In the genomic region with DNA sequence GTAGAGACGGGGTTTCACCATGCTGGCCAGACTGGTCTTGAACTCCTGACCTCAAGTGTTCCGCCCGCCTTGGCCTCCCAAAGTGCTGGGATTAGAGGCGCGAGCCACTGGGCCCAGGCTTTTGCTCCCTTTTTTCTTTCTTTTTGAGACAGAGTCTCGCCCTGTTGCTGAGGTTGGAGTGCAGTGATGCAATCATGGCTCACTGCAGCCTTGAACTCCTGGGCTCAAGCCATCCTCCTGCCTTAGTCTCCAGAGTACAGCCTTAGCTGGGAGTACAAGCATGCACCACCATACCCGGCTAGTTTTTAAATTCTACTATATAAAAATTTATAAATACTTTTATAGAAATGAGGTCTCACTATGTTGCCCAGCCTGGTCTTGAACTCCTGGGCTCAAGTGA, we compare ENCODE assay signal across 14 cellular contexts. TPM values are rescaled to one million over a fixed set of nuclear protein-coding genes. Genes with fewer than 3 reads are reported as not detected.
"Had no signal": no experiment of that assay in that cellular context is flagged by ENCODE, and none has a peak within 500 bp of the region (broad histone marks: within the 10 kb centered on the region; RNA-seq: fewer than 3 reads in every experiment).

No MANE protein-coding gene starts in this region.

RNA-seq across cellular contexts. Expression of gene SEC14L5, which starts 5.4 kb away (rescaled TPM):
- total RNA-seq: activated CD4-positive, alpha-beta T cell treated with anti-CD3 and anti-CD28 coated beads, Interleukin-2, amount 10 ng/mL, durations not matched to agents 24 days and 14 days; activated CD8-positive, alpha-beta memory T cell treated with anti-CD3 and anti-CD28 coated beads for 36 hours; activated CD8-positive, alpha-beta memory T cell treated with anti-CD3 and anti-CD28 coated beads, Interleukin-2, amount 10 ng/mL, durations not matched to agents 7 days and 5 days; activated CD8-positive, alpha-beta T cell treated with anti-CD3 and anti-CD28 coated beads, Interleukin-2, amount 10 ng/mL, durations not matched to agents 7 days and 5 days; activated naive CD4-positive, alpha-beta T cell treated with anti-CD3 and anti-CD28 coated beads for 36 hours; activated T-helper 1 cell treated with anti-CD3 and anti-CD28 coated beads, Interleukin-12 subunit alpha, Interleukin-12 subunit beta, Interleukin-2, Interleukin-4 antibody, amounts not matched to agents 30 ng/mL and 10 ng/mL and 1 ng/mL, durations not matched to agents 14 hours and 24 hours and 36 hours; activated T-helper 2 cell treated with anti-CD3 and anti-CD28 coated beads, Interferon-gamma antibody, Interleukin-2, Interleukin-4, amounts not matched to agents 10 μg/mL and 5 μg/mL and 100 μg/mL, durations not matched to agents 14 hours and 24 hours and 36 hours; dermis blood vessel endothelial cell; endothelial cell of umbilical vein; glomerular endothelial cell had no signal
- polyA plus RNA-seq: cardiac muscle cell, endothelial cell of umbilical vein had no signal

RNA-seq across cellular contexts. Expression of gene PPL, which starts 26.6 kb away (rescaled TPM):
- total RNA-seq: activated CD4-positive, alpha-beta T cell treated with anti-CD3 and anti-CD28 coated beads for 36 hours; activated CD4-positive, alpha-beta T cell treated with anti-CD3 and anti-CD28 coated beads, Interleukin-2, amount 10 ng/mL, durations not matched to agents 24 days and 14 days; activated CD8-positive, alpha-beta memory T cell treated with anti-CD3 and anti-CD28 coated beads for 36 hours; activated CD8-positive, alpha-beta T cell treated with anti-CD3 and anti-CD28 coated beads, Interleukin-2, amount 10 ng/mL, durations not matched to agents 7 days and 5 days; activated naive CD8-positive, alpha-beta T cell treated with anti-CD3 and anti-CD28 coated beads for 36 hours; activated T-helper 1 cell treated with anti-CD3 and anti-CD28 coated beads, Interleukin-12 subunit alpha, Interleukin-12 subunit beta, Interleukin-2, Interleukin-4 antibody, amounts not matched to agents 30 ng/mL and 10 ng/mL and 1 ng/mL, durations not matched to agents 14 hours and 24 hours and 36 hours; activated T-helper 2 cell treated with anti-CD3 and anti-CD28 coated beads, Interferon-gamma antibody, Interleukin-2, Interleukin-4, amounts not matched to agents 10 μg/mL and 5 μg/mL and 100 μg/mL, durations not matched to agents 14 hours and 24 hours and 36 hours; T-helper 17 cell had no signal
